Comparison of ENCODE assay signal across 15 cellular contexts in the genomic region with DNA sequence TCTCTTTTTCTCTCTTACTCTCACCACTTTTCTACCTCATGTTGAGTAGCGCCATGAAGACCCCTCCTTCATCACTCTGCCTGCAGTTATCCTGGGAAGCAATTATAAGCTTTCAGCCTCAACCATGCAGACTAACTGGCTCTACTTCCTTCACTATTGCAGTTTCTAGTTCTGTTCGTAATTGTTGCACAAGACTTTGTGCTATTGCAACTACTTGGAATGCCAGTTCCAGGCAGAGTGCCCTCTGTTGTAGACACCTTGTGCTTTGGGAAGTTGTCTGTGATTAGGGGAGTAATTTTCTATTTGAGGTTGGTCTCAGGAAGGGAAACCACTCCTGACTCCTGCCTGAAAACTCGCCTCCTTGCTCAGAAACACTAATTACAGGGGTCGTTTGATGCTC. TPM values are rescaled to one million over a fixed set of nuclear protein-coding genes. Genes with fewer than 3 reads are reported as not detected.
A peak's percentile ranks its signal among the peaks of the same experiment; 100 is the strongest.
DNase-seq lines count a peak whose midpoint lies in the region; ATAC-seq and TF ChIP-seq lines count a peak whose summit lies in the region.
"Had no signal": no experiment of that assay in that cellular context is flagged by ENCODE, and none has a peak within 500 bp of the region (broad histone marks: within the 10 kb centered on the region; RNA-seq: fewer than 3 reads in every experiment).

No MANE protein-coding gene starts in this region.

- H2BK5ac ChIP-seq in IMR-90 (ENCODE audit: low read depth, low read length, poor library complexity, severe bottlenecking), result no peak overlapping the region

- H3K14ac ChIP-seq in IMR-90 (replicated peaks; ENCODE audit: low read depth, low read length), result no peak overlapping the region

- no peak overlapping the region for H2AFZ ChIP-seq in IMR-90 (replicated peaks; ENCODE audit: low read length, poor library complexity)

- no peak overlapping the region for H3K23ac ChIP-seq in IMR-90 (ENCODE audit: low read depth, low read length)

- H3K9ac ChIP-seq in IMR-90 (ENCODE audit: low read depth, low read length) (no peak overlapping the region), iPS-20b (ENCODE audit: low read depth, low read length) (peak overlapping the region; percentile 25; the same call in 1 of the 2 replicates)
- H3K9ac ChIP-seq: BLaER1 treated with 17β-estradiol and CSF1 and Interleukin-3, amounts not matched to agents 10 nM and 100 nM had no signal

- H3K36me3 ChIP-seq in IMR-90 (ENCODE audit: control insufficient read depth, insufficient read depth, low read length) (no peaks in the 10 kb centered on the region), iPS-20b (ENCODE audit: insufficient read depth, low read depth, low read length) (no peaks in the 10 kb centered on the region), psoas muscle (ENCODE audit: insufficient read depth in 1 of 2, low read depth in 1 of 2) (no peaks in the 10 kb centered on the region)
- H3K36me3 ChIP-seq: brain microvascular endothelial cell had no signal

- CTCF ChIA-PET in IMR-90 (lab: Yijun Ruan, JAX), result no interaction called here

- H4K8ac ChIP-seq in IMR-90 (ENCODE audit: low read depth in 2 of 2, low read length in 2 of 2), result no peak overlapping the region

- H3K56ac ChIP-seq in IMR-90 (ENCODE audit: extremely low read depth, insufficient read depth, low read length), result no peak overlapping the region

- dilution Hi-C loops in IMR-90 (cut with HindIII; ENCODE audit: low sequenced_read_pairs, unreplicated experiment), result no loop called here

- TF ChIP-seq CTCF in IMR-90 (conservative IDR thresholded peaks at IDR 0.05; ENCODE audit: low read depth, low read length) (no peak), psoas muscle (IDR thresholded peaks at IDR 0.05) (no peak)

- H2BK120ac ChIP-seq in IMR-90 (ENCODE audit: low read depth, low read length), result no peak overlapping the region

- H3K9me1 ChIP-seq in IMR-90 (ENCODE audit: insufficient read depth, low read length), result no peaks in the 10 kb centered on the region

- intact Hi-C loops in IMR-90 (cut with micrococcal nuclease) (no loop called here), psoas muscle (cut with DNase I) (no loop called here)

- H3K79me1 ChIP-seq in IMR-90 (ENCODE audit: low read depth in 1 of 2, low read length in 2 of 2), result peaks cover 15 to 24% of the 10 kb centered on the region in 2 experiments; a peak in 3 of 4 replicates

- H3K4me3 ChIP-seq in IMR-90 (ENCODE audit: insufficient read depth, low read depth, low read length) (no peak overlapping the region), iPS-20b (ENCODE audit: low read length) (no peak overlapping the region), psoas muscle (peak overlapping the region; percentile 16)
- H3K4me3 ChIP-seq: BLaER1 treated with 17β-estradiol and CSF1 and Interleukin-3, amounts not matched to agents 10 nM and 100 nM had no signal

- H3K27me3 ChIP-seq in IMR-90 (ENCODE audit: control insufficient read depth, insufficient read depth, low read length) (no peaks in the 10 kb centered on the region), iPS-20b (ENCODE audit: insufficient read depth, low read length) (no peaks in the 10 kb centered on the region), psoas muscle (ENCODE audit: insufficient read depth in 3 of 3, low read length in 2 of 3) (no peaks in the 10 kb centered on the region)
- H3K27me3 ChIP-seq: BLaER1 treated with 17β-estradiol and CSF1 and Interleukin-3, amounts not matched to agents 10 nM and 100 nM; brain microvascular endothelial cell had no signal

- no peak overlapping the region for H3K27ac ChIP-seq in IMR-90 (ENCODE audit: insufficient read depth, low read length)
- no peak overlapping the region for H3K27ac ChIP-seq in iPS-20b (ENCODE audit: low read length)
- H3K27ac ChIP-seq in psoas muscle, result peak overlapping the region; percentile 68
- H3K27ac ChIP-seq: BLaER1 treated with 17β-estradiol and CSF1 and Interleukin-3, amounts not matched to agents 10 nM and 100 nM; brain microvascular endothelial cell had no signal

- TF ChIP-seq RAD21 in IMR-90 (IDR thresholded peaks at IDR 0.05; ENCODE audit: low read length), result no peak

- no peak overlapping the region for H4K5ac ChIP-seq in IMR-90 (ENCODE audit: low read depth, low read length)

- H3K4ac ChIP-seq in IMR-90 (ENCODE audit: low read depth, low read length), result no peak overlapping the region

- peaks cover 10% of the 10 kb centered on the region for H3K4me1 ChIP-seq in IMR-90 (ENCODE audit: control insufficient read depth, insufficient read depth, low read length)
- H3K4me1 ChIP-seq in iPS-20b (ENCODE audit: insufficient read depth, low read length), result peaks cover 14% of the 10 kb centered on the region
- peaks cover 90% of the 10 kb centered on the region for H3K4me1 ChIP-seq in psoas muscle

- in situ Hi-C loops in IMR-90 (cut with MboI; ENCODE audit: low sequenced_read_pairs), result loop anchor here (10.0 kb wide), 1 partner anchor 522 kb away; no protein-coding TSS in a partner anchor

- no peak overlapping the region for H2AK9ac ChIP-seq in IMR-90 (replicated peaks; ENCODE audit: low read depth, low read length, poor library complexity)

- H2BK20ac ChIP-seq in IMR-90 (ENCODE audit: low read depth, low read length), result no peak overlapping the region

- H3K4me2 ChIP-seq in IMR-90 (ENCODE audit: low read depth, low read length), result no peak overlapping the region

- no peak overlapping the region for H2BK15ac ChIP-seq in IMR-90 (ENCODE audit: low read depth, low read length)

- POLR2A ChIA-PET in IMR-90 (lab: Charles Lee; ENCODE audit: unreplicated experiment), result no interaction called here

- no peak overlapping the region for H4K91ac ChIP-seq in IMR-90 (ENCODE audit: insufficient read depth, low read depth, low read length)

- 0 out of 2 replicates have a peak, but pooled peaks cover 3% of the 10 kb centered on the region for H4K20me1 ChIP-seq in IMR-90 (ENCODE audit: insufficient read depth, low read length)

- WGBS in IMR-90 (ENCODE audit: extremely low coverage in 2 of 2, insufficient read length in 1 of 2), 2 experiments, result 100% methylated on average over 1 of the region's 4 CpGs; no CpG with 5 or more reads in 1 of the 2 experiments
- WGBS in psoas muscle, 3 donors, result 50 to 74% (median 56%) methylated on average over 4 of the region's 4 CpGs

- H3K9me3 ChIP-seq in IMR-90 (ENCODE audit: control insufficient read depth, insufficient read depth, low read length) (no peaks in the 10 kb centered on the region), iPS-20b (ENCODE audit: insufficient read depth, low read depth, low read length) (no peaks in the 10 kb centered on the region), psoas muscle (no peaks in the 10 kb centered on the region)
- H3K9me3 ChIP-seq: BLaER1 treated with 17β-estradiol and CSF1 and Interleukin-3, amounts not matched to agents 10 nM and 100 nM had no signal

- ATAC-seq in IMR-90 (ENCODE audit: low read depth) (no peak), psoas muscle (peak; percentile 58 to 84 (median 70))
- ATAC-seq: left colon, T-cell had no signal

- no peak for TF ChIP-seq POLR2A in IMR-90 (IDR thresholded peaks at IDR 0.05; ENCODE audit: low read depth, low read length)

- no TSS peak for BruUV-seq in IMR-90 (replicated peaks; lab: Mats Ljungman, UMichigan)

- H3K18ac ChIP-seq in IMR-90 (ENCODE audit: low read depth, low read length), result no peak overlapping the region

- DNase-seq in IMR-90 (no peak), SKM-1 treated with dmso at 0.1 percent for 144 hours (lab: John Stamatoyannopoulos, UW; ENCODE audit: unreplicated experiment) (peak; percentile 25), psoas muscle (no peak), DMS79 (lab: John Stamatoyannopoulos, UW) (no peak), DMS 273 (lab: John Stamatoyannopoulos, UW; ENCODE audit: unreplicated experiment) (no peak), epidermal melanocyte (ENCODE audit: insufficient read length, low spot score) (no peak)
- DNase-seq: activated CD4-positive, alpha-beta memory T cell treated with anti-CD3 and anti-CD28 coated beads for 36 hours; activated T-cell treated with anti-CD3 and anti-CD28 coated beads, Interleukin-2, amount 50 U/mL, for 48 hours; brain microvascular endothelial cell; GOT3; left colon; NCI-H1105 treated with DMSO at 0.1 percent for 48 hours; T-cell had no signal

- no peak overlapping the region; the same call in 1 of the 2 replicates for H2AK5ac ChIP-seq in IMR-90 (ENCODE audit: low read depth, low read length)

TF ChIP-seq in IMR-90, 13 proteins besides CTCF, POLR2A, EP300 and RAD21:
- TF ChIP-seq, protein P1, sequence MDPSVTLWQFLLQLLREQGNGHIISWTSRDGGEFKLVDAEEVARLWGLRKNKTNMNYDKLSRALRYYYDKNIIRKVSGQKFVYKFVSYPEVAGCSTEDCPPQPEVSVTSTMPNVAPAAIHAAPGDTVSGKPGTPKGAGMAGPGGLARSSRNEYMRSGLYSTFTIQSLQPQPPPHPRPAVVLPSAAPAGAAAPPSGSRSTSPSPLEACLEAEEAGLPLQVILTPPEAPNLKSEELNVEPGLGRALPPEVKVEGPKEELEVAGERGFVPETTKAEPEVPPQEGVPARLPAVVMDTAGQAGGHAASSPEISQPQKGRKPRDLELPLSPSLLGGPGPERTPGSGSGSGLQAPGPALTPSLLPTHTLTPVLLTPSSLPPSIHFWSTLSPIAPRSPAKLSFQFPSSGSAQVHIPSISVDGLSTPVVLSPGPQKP (IDR thresholded peaks at IDR 0.05; ENCODE audit: borderline replicate concordance, low read depth, low read length), result no peak
- TF ChIP-seq CEBPB (IDR thresholded peaks at IDR 0.05; ENCODE audit: low read depth, low read length), result peak; percentile 65

RNA-seq across cellular contexts. Expression of a gene that starts 19.4 kb away (rescaled TPM):
- total RNA-seq in IMR-90 (2012; rRNA removed), result 82.5 and 94.5 TPM in 2 replicates
- polyA plus RNA-seq in IMR-90 (2012; rRNA removed), result 35.8 and 42.6 TPM in 2 replicates
- 31.9 and 32.3 TPM in 2 replicates for polyA plus RNA-seq in IMR-90 (2012; cell fraction: cytosol; rRNA removed)
- polyA plus RNA-seq in IMR-90 (2012; cell fraction: nucleus; rRNA removed; ENCODE audit: low replicate concordance), result 12.6 and 24.0 TPM in 2 replicates
- 100 to 1,000 TPM; 327 to 543 (median 456) TPM for total RNA-seq in psoas muscle
- 100 to 1,000 TPM in 2 of 3 donors, 10 to 100 TPM in 1; 59.6 to 364 (median 305) TPM for polyA plus RNA-seq in psoas muscle
